In the genomic region with DNA sequence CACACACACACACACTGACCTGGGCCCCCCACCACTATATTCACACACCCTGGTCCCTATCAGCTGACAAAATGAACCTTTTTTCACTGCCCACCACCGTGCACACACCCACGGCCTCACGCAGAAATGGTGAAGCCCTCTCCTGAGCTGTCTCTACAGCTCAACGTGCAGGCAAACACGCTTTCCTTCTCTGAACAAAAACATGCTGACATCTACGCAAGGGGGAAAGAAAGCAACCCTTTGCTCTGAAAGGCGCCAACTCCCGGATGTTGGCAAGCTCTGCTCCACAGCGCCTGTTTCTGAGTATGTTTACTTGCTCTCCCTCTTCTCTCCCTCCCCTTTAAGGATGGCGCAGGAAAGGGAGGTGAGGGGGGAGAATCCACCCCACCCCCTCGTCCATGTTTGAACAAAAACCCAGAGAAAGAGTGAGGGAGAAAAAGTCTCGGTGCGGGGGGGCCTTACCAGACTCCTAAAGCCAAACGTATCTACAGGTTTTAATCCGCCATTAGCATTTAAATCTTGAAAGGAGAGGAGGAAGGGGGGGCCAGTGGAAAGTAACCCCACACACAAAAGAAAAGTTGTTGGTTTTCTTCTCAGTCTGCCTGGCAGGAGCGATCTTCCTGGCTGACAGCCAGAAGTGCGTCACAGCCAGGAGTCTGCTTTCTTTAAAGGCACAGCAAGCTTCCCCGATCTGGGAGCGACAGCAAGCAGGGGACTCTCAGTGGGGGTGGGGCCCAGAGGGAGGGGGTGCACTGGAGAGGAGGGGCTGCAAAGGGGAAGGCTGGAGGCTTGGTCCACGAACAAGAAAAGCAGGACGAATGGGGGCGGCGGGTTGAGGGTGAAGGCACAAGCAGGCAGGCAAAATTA, we compare ENCODE assay signal across 8 cellular contexts. TPM values are rescaled to one million over a fixed set of nuclear protein-coding genes. Genes with fewer than 3 reads are reported as not detected.
DNase-seq lines count a peak whose midpoint lies in the region; ATAC-seq, FAIRE-seq and TF ChIP-seq lines count a peak whose summit lies in the region.

No MANE protein-coding gene starts in this region.

- H3K27me3 ChIP-seq in BE2C (no peaks in the 10 kb centered on the region), mesenchymal stem cell (ENCODE audit: control insufficient read depth in 1 of 2, insufficient read depth in 1 of 2, low read length in 2 of 2) (no peaks in the 10 kb centered on the region)

- TF ChIP-seq CTCF in BE2C (IDR thresholded peaks at IDR 0.05; ENCODE audit: low read depth, low read length) (no peak), HFF-Myc (IDR thresholded peaks at IDR 0.05; ENCODE audit: low read depth, low read length, missing control alignments) (no peak)

- peak overlapping the region; percentile 85 to 92 for H3K18ac ChIP-seq in mesenchymal stem cell (ENCODE audit: low read depth in 1 of 2, low read length in 2 of 2)

- H3K9ac ChIP-seq in mesenchymal stem cell (ENCODE audit: low read length), result peak overlapping the region; percentile 98

- peak overlapping the region; percentile 93 for H3K27ac ChIP-seq in mesenchymal stem cell (ENCODE audit: low read length, poor library complexity, severe bottlenecking)

- no peak overlapping the region for H3K4me3 Mint-ChIP-seq in activated CD8-positive, alpha-beta memory T cell treated with anti-CD3 and anti-CD28 coated beads, Interleukin-2, amount 10 ng/mL, durations not matched to agents 7 days and 5 days

- peak overlapping the region; percentile 54 for H2BK15ac ChIP-seq in mesenchymal stem cell (ENCODE audit: low read depth, poor library complexity, severe bottlenecking)

- no peaks in the 10 kb centered on the region for H3K27me3 Mint-ChIP-seq in activated CD8-positive, alpha-beta memory T cell treated with anti-CD3 and anti-CD28 coated beads, Interleukin-2, amount 10 ng/mL, durations not matched to agents 7 days and 5 days

- ATAC-seq in activated CD8-positive, alpha-beta memory T cell treated with anti-CD3 and anti-CD28 coated beads, Interleukin-2, amount 10 ng/mL, durations not matched to agents 7 days and 5 days, result peak; percentile 76

- peak; percentile 48 for FAIRE-seq in endometrium (lab: Jason Lieb, UNC)

- peak overlapping the region; percentile 9 for H2AK5ac ChIP-seq in mesenchymal stem cell (ENCODE audit: low read length, severe bottlenecking)

- H4K8ac ChIP-seq in mesenchymal stem cell (ENCODE audit: low read length), result peak overlapping the region; percentile 92

- peak overlapping the region in 1 of 2 experiments; percentile 63 for H3K14ac ChIP-seq in mesenchymal stem cell (ENCODE audit: low read length in 2 of 2)

- H3K9me3 ChIP-seq in BE2C (no peaks in the 10 kb centered on the region), mesenchymal stem cell (ENCODE audit: control insufficient read depth, low read length) (no peaks in the 10 kb centered on the region)

- DNase-seq in BE2C (peak; percentile 95), HFF-Myc (ENCODE audit: extremely low read depth, low read depth) (peak; percentile 85), NCI-H748 (lab: John Stamatoyannopoulos, UW; ENCODE audit: unreplicated experiment) (peak; percentile 94), mesenchymal stem cell (peak; percentile 96), cortex of kidney (lab: John Stamatoyannopoulos, UW) (no peak)
- DNase-seq in activated CD8-positive, alpha-beta memory T cell treated with anti-CD3 and anti-CD28 coated beads, Interleukin-2, amount 10 ng/mL, durations not matched to agents 7 days and 5 days, result peak; percentile 72
- DNase-seq in stimulated activated CD4-positive, alpha-beta T cell treated with anti-CD3 and anti-CD28 coated beads, TNF-alpha, amount 100 ng/mL, for 4 hours (ENCODE audit: low read depth in 3 of 3), result peak; percentile 53 to 58 (median 56)

- H3K4me1 Mint-ChIP-seq in activated CD8-positive, alpha-beta memory T cell treated with anti-CD3 and anti-CD28 coated beads, Interleukin-2, amount 10 ng/mL, durations not matched to agents 7 days and 5 days, result peaks cover 11% of the 10 kb centered on the region

- peak overlapping the region; percentile 65 to 80 for H3K4ac ChIP-seq in mesenchymal stem cell (ENCODE audit: low read depth in 1 of 2, low read length in 2 of 2)

- no peak overlapping the region for H3K27ac Mint-ChIP-seq in activated CD8-positive, alpha-beta memory T cell treated with anti-CD3 and anti-CD28 coated beads, Interleukin-2, amount 10 ng/mL, durations not matched to agents 7 days and 5 days

- peak overlapping the region; percentile 92 for H4K91ac ChIP-seq in mesenchymal stem cell (ENCODE audit: low read length)

- peak overlapping the region in 1 of 2 experiments; percentile 51 for H2BK12ac ChIP-seq in mesenchymal stem cell (ENCODE audit: low read length in 2 of 2)

- no peaks in the 10 kb centered on the region for H3K9me3 Mint-ChIP-seq in activated CD8-positive, alpha-beta memory T cell treated with anti-CD3 and anti-CD28 coated beads, Interleukin-2, amount 10 ng/mL, durations not matched to agents 7 days and 5 days (ENCODE audit: low read depth)

- H3K36me3 ChIP-seq in BE2C (peaks cover 17% of the 10 kb centered on the region), mesenchymal stem cell (ENCODE audit: control insufficient read depth in 1 of 2, insufficient read depth in 2 of 2, low read depth in 1 of 2, low read length in 2 of 2) (peaks cover under 1 to 6% of the 10 kb centered on the region in 2 experiments)

- peaks cover 11% of the 10 kb centered on the region for H3K79me1 ChIP-seq in mesenchymal stem cell (replicated peaks; ENCODE audit: low read length, poor library complexity, severe bottlenecking)

- peaks cover 16% of the 10 kb centered on the region for H3K36me3 Mint-ChIP-seq in activated CD8-positive, alpha-beta memory T cell treated with anti-CD3 and anti-CD28 coated beads, Interleukin-2, amount 10 ng/mL, durations not matched to agents 7 days and 5 days

- H2BK5ac ChIP-seq in mesenchymal stem cell (ENCODE audit: low read depth, low read length, poor library complexity, severe bottlenecking), result peak overlapping the region; percentile 39

- H2AFZ ChIP-seq in mesenchymal stem cell (ENCODE audit: low read depth, low read length), result no peak overlapping the region

- CTCF ChIA-PET in activated CD8-positive, alpha-beta memory T cell treated with anti-CD3 and anti-CD28 coated beads, Interleukin-2, amount 10 ng/mL, durations not matched to agents 7 days and 5 days (lab: Charles Lee), result interaction anchor here (0.7 to 3.7 kb wide), 13 partner anchors 8 to 394 kb away, joined by 3 to 30 read pairs (median 3); a partner anchor contains a TSS

- H2BK120ac ChIP-seq in mesenchymal stem cell (ENCODE audit: low read depth, low read length), result peak overlapping the region; percentile 84

- H3K4me2 ChIP-seq in mesenchymal stem cell (ENCODE audit: low read length, poor library complexity, severe bottlenecking), result peak overlapping the region; percentile 46

- H3K4me3 ChIP-seq in BE2C (ENCODE audit: low read depth, low read length) (peak overlapping the region; percentile 73), HFF-Myc (replicated peaks; ENCODE audit: low read depth, low read length) (peak overlapping the region; percentile 75), mesenchymal stem cell (ENCODE audit: insufficient read depth in 1 of 2, low read depth in 1 of 2, low read length in 2 of 2) (peak overlapping the region; percentile 65 to 86)

- peak overlapping the region in 1 of 2 experiments; percentile 34 for H3K23ac ChIP-seq in mesenchymal stem cell (ENCODE audit: low read length in 2 of 2)

- peaks cover 23% of the 10 kb centered on the region for H3K4me1 ChIP-seq in BE2C
- peaks cover 15% of the 10 kb centered on the region for H3K4me1 ChIP-seq in mesenchymal stem cell (ENCODE audit: control insufficient read depth, insufficient read depth, low read depth, low read length)

- 1% methylated on average over 15 of the region's 23 CpGs for WGBS in mesenchymal stem cell

RNA-seq across cellular contexts. Expression of a gene that starts 39.6 kb away (rescaled TPM):
- polyA plus RNA-seq in BE2C (2012; ENCODE audit: insufficient read depth, insufficient read length, low read depth), result 308 TPM
- 100 to 1,000 TPM; 156 to 221 TPM for total RNA-seq in activated CD8-positive, alpha-beta memory T cell treated with anti-CD3 and anti-CD28 coated beads, Interleukin-2, amount 10 ng/mL, durations not matched to agents 7 days and 5 days
- polyA plus RNA-seq in mesenchymal stem cell (2013, experiment 1 of 2), result 54.5 TPM
- 49.1 TPM for polyA plus RNA-seq in mesenchymal stem cell (2013, experiment 2 of 2)

RNA-seq across cellular contexts. Expression of a gene that starts 39.9 kb away (rescaled TPM):
- polyA plus RNA-seq in BE2C (2012; ENCODE audit: insufficient read depth, insufficient read length, low read depth), result 7.2 TPM
- 1 to 10 TPM; 4.0 to 9.2 TPM for total RNA-seq in activated CD8-positive, alpha-beta memory T cell treated with anti-CD3 and anti-CD28 coated beads, Interleukin-2, amount 10 ng/mL, durations not matched to agents 7 days and 5 days
- polyA plus RNA-seq in mesenchymal stem cell (2013, experiment 1 of 2), result 3.2 TPM
- polyA plus RNA-seq in mesenchymal stem cell (2013, experiment 2 of 2), result 3.9 TPM

RNA-seq across cellular contexts. Expression of a gene that starts 42.0 kb away (rescaled TPM):
- polyA plus RNA-seq in BE2C (2012; ENCODE audit: insufficient read depth, insufficient read length, low read depth), result 21.4 TPM
- 10 to 100 TPM in 1 of 2 experiments, 1 to 10 TPM in 1; 7.0 to 11.2 TPM for total RNA-seq in activated CD8-positive, alpha-beta memory T cell treated with anti-CD3 and anti-CD28 coated beads, Interleukin-2, amount 10 ng/mL, durations not matched to agents 7 days and 5 days
- 4.8 TPM for polyA plus RNA-seq in mesenchymal stem cell (2013, experiment 1 of 2)
- polyA plus RNA-seq in mesenchymal stem cell (2013, experiment 2 of 2), result 4.1 TPM
